In genomic region chr2:65164379-65165023, GRCh38 we compare ENCODE assay signal across 12 cellular contexts. TPM values are rescaled to one million over a fixed set of nuclear protein-coding genes. Genes with fewer than 3 reads are reported as not detected.
DNase-seq lines count a peak whose midpoint lies in the region; ATAC-seq, FAIRE-seq and TF ChIP-seq lines count a peak whose summit lies in the region.
"Had no signal": no experiment of that assay in that cellular context is flagged by ENCODE, and none has a peak within 500 bp of the region (broad histone marks: within the 10 kb centered on the region; RNA-seq: fewer than 3 reads in every experiment).

No MANE protein-coding gene starts in this region.

- intact Hi-C loops in adrenal gland (cut with DNase I) (loop anchor here (5.0 to 10.0 kb wide), 2 partner anchors 97 to 100 kb away; no protein-coding TSS in a partner anchor), kidney (cut with DNase I) (no loop called here)

- H3F3A ChIP-seq in GM23248 (ENCODE audit: insufficient read depth), result peaks cover 3% of the 10 kb centered on the region; the same call in 1 of the 2 replicates

- no peak for FAIRE-seq in kidney (lab: Jason Lieb, UNC)

- H3K9me2 ChIP-seq in GM23248 (ENCODE audit: insufficient read depth), result no peaks in the 10 kb centered on the region

- H3K27ac ChIP-seq in GM23248, result no peak overlapping the region
- H3K27ac ChIP-seq in adrenal gland, result peak overlapping the region in 3 of 5 donors; percentile 0 to 71 (median 27)
- peak overlapping the region in 1 of 2 donors; percentile 55 for H3K27ac ChIP-seq in kidney (ENCODE audit: low read depth in 2 of 2, low read length in 2 of 2)
- H3K27ac ChIP-seq: SJSA1 had no signal

- 62 to 63% methylated on average over 4 of the region's 4 CpGs for WGBS in GM23248 (ENCODE audit: low coverage in 1 of 2, low lambda C conversion rate in 2 of 2, missing lambda C conversion rate in 2 of 2), 2 experiments
- WGBS in adrenal gland, 4 donors, result 64 to 69% (median 68%) methylated on average over 3 to 4 of the region's 4 CpGs

- no peaks in the 10 kb centered on the region for H3K79me2 ChIP-seq in GM23248 (ENCODE audit: insufficient read depth)

- no peak for TF ChIP-seq CTCF in adrenal gland (IDR thresholded peaks at IDR 0.05)
- TF ChIP-seq CTCF in kidney (IDR thresholded peaks at IDR 0.05; ENCODE audit: borderline replicate concordance, extremely low read depth, insufficient read depth), result no peak
- no peak for TF ChIP-seq CTCF in HFFc6 (IDR thresholded peaks at IDR 0.05)

- no peaks in the 10 kb centered on the region for H3K36me3 Mint-ChIP-seq in HFFc6 (ENCODE audit: low read depth)
- H3K36me3 Mint-ChIP-seq: activated naive CD4-positive, alpha-beta T cell treated with anti-CD3 and anti-CD28 coated beads, Interleukin-2, amount 50 U/mL, for 72 hours had no signal

- H3K27me3 ChIP-seq in GM23248 (replicated peaks; ENCODE audit: insufficient read depth) (no peaks in the 10 kb centered on the region), adrenal gland (no peaks in the 10 kb centered on the region)
- H3K27me3 ChIP-seq: SJSA1 had no signal

- H3K9ac ChIP-seq in GM23248, result no peak overlapping the region
- H3K9ac ChIP-seq in kidney (ENCODE audit: low read length in 2 of 2), result no peak overlapping the region

- no peak overlapping the region for H3K4me3 Mint-ChIP-seq in HFFc6

- no peak overlapping the region for H2AFZ ChIP-seq in GM23248

- H3K9me3 ChIP-seq in GM23248 (ENCODE audit: low read depth) (no peaks in the 10 kb centered on the region), adrenal gland (replicated peaks in 1 of 3) (no peaks in the 10 kb centered on the region), kidney (ENCODE audit: control insufficient read depth in 1 of 2, low read length in 2 of 2) (no peaks in the 10 kb centered on the region)
- H3K9me3 ChIP-seq: SJSA1 had no signal

- H3K4me3 ChIP-seq in GM23248 (no peak overlapping the region), adrenal gland (no peak overlapping the region), kidney (ENCODE audit: low read length in 2 of 2) (no peak overlapping the region)
- H3K4me3 ChIP-seq: SJSA1 had no signal

- ATAC-seq in GM18868 (IDR thresholded peaks at IDR 0.05; ENCODE audit: unreplicated experiment), result no peak
- ATAC-seq: activated naive CD4-positive, alpha-beta T cell treated with anti-CD3 and anti-CD28 coated beads, Interleukin-2, amount 50 U/mL, for 72 hours had no signal

- no peaks in the 10 kb centered on the region for H3K4me1 ChIP-seq in GM23248 (ENCODE audit: insufficient read depth)
- peaks cover 0 to 6% of the 10 kb centered on the region in 2 donors for H3K4me1 ChIP-seq in adrenal gland (replicated peaks in 1 of 2)
- peaks cover 0 to 4% of the 10 kb centered on the region in 2 donors for H3K4me1 ChIP-seq in kidney (ENCODE audit: control insufficient read depth in 1 of 2, insufficient read depth in 1 of 2, low read depth in 1 of 2, low read length in 2 of 2)

- TF ChIP-seq POLR2A in adrenal gland (IDR thresholded peaks at IDR 0.05), result no peak

- H3K4me1 Mint-ChIP-seq in HFFc6 (ENCODE audit: low read depth), result peaks cover 18% of the 10 kb centered on the region

- in situ Hi-C loops in GM23248 (cut with MboI), result loop anchor here (25.0 kb wide), 1 partner anchor 252 kb away; no protein-coding TSS in a partner anchor

- H3K4me2 ChIP-seq in GM23248 (ENCODE audit: unreplicated experiment), result no peak overlapping the region

- H4K20me1 ChIP-seq in GM23248 (ENCODE audit: insufficient read depth), result no peaks in the 10 kb centered on the region

- DNase-seq in GM23248, result peak; percentile 31
- DNase-seq in adrenal gland, result peak in 3 of 7 donors; percentile 21 to 54 (median 25)
- peak; percentile 26 for DNase-seq in kidney
- peak; percentile 18 for DNase-seq in stromal cell of bone marrow (ENCODE audit: low read depth)
- no peak for DNase-seq in GM19240 (ENCODE audit: insufficient read length, low spot score)
- no peak for DNase-seq in HFFc6
- DNase-seq in COLO829 (ENCODE audit: low spot score), result no peak
- DNase-seq: activated CD4-positive, alpha-beta T cell treated with anti-CD3 and anti-CD28 coated beads, Interleukin-2, amount 50 U/mL, for 1 hour; NCI-H2107 had no signal

- no peaks in the 10 kb centered on the region for H3K36me3 ChIP-seq in GM23248 (ENCODE audit: low read depth)
- no peaks in the 10 kb centered on the region for H3K36me3 ChIP-seq in adrenal gland (replicated peaks in 1 of 2)
- H3K36me3 ChIP-seq in kidney (ENCODE audit: control insufficient read depth in 1 of 2, insufficient read depth in 2 of 2, low read length in 2 of 2), result no peaks in the 10 kb centered on the region
- H3K36me3 ChIP-seq: SJSA1 had no signal

- H3K27me3 Mint-ChIP-seq in HFFc6 (ENCODE audit: insufficient read depth), result peaks cover 3% of the 10 kb centered on the region

- H3K9me3 Mint-ChIP-seq in HFFc6, result no peaks in the 10 kb centered on the region
- H3K9me3 Mint-ChIP-seq: activated naive CD4-positive, alpha-beta T cell treated with anti-CD3 and anti-CD28 coated beads, Interleukin-2, amount 50 U/mL, for 72 hours had no signal

- no peak overlapping the region for H3K27ac Mint-ChIP-seq in HFFc6
- H3K27ac Mint-ChIP-seq: activated naive CD4-positive, alpha-beta T cell treated with anti-CD3 and anti-CD28 coated beads, Interleukin-2, amount 50 U/mL, for 72 hours had no signal

RNA-seq across cellular contexts. Expression of gene RAB1A, which starts 34.6 kb away (rescaled TPM):
- total RNA-seq in GM23248 (2014; rRNA removed; shearing (Covaris generic)), result 119 and 120 TPM in 2 replicates
- polyA plus RNA-seq in GM23248 (2016; fragmentation: Nextera tagmentation; extraction: Ambion mirVana), result 299 and 303 TPM in 2 replicates
- total RNA-seq in adrenal gland, result 100 to 1,000 TPM in 6 of 8 donors, 10 to 100 TPM in 2; 53.8 to 213 (median 136) TPM
- polyA plus RNA-seq in adrenal gland, result 100 to 1,000 TPM in 1 of 3 donors, 10 to 100 TPM in 2; 70.0 to 235 (median 77.9) TPM
- total RNA-seq in kidney, result 166 TPM
- polyA plus RNA-seq in kidney (ENCODE audit: insufficient read depth, low read depth, low replicate concordance), result 194 TPM
- total RNA-seq in HFFc6 (2021; fragmentation: NEBNext Ultra II Directional; extraction: Animal tissue kit (Norgen Biotek cat#: 25700)), result 100 to 1,000 TPM; 204 to 230 (median 222) TPM

Comparison
In these comparisons a context has a peak if more than half of its experiments do, and no peak if none do; other contexts are left out.
1. DNase-seq: peak in GM23248 (single experiment), kidney (single experiment) and stromal cell of bone marrow (single experiment); none in GM19240 (single experiment), HFFc6 (single experiment) and COLO829 (single experiment).